ENCODE assay signal across 9 cellular contexts in genomic region chr16:8173111-8173644, GRCh38.
DNase-seq lines count a peak whose midpoint lies in the region; ATAC-seq, FAIRE-seq and TF ChIP-seq lines count a peak whose summit lies in the region.
"Had no signal": no experiment of that assay in that cellular context is flagged by ENCODE, and none has a peak within 500 bp of the region (broad histone marks: within the 10 kb centered on the region; RNA-seq: fewer than 3 reads in every experiment).

No MANE protein-coding gene starts in this region.

- WGBS in lower leg skin, 2 donors = 28 to 30% methylated on average over 16 of the region's 16 CpGs

- intact Hi-C loops in lower leg skin (cut with DNase I; ENCODE audit: low total_unique reads) = no loop called here

- no peak overlapping the region for H3K27ac ChIP-seq in substantia nigra (ENCODE audit: low read depth, low read length, poor library complexity, severe bottlenecking)

- H3K27me3 Mint-ChIP-seq in activated T-cell treated with anti-CD3 and anti-CD28 coated beads, Interleukin-2, amount 50 U/mL, for 4 hours (ENCODE audit: low read depth) = no peaks in the 10 kb centered on the region

- peak; percentile 65 for TF ChIP-seq CTCF in choroid plexus epithelial cell (conservative IDR thresholded peaks at IDR 0.05; ENCODE audit: low read depth, low read length)
- TF ChIP-seq CTCF in lower leg skin (IDR thresholded peaks at IDR 0.05) = no peak

- no peaks in the 10 kb centered on the region for H3K36me3 Mint-ChIP-seq in activated T-cell treated with anti-CD3 and anti-CD28 coated beads, Interleukin-2, amount 50 U/mL, for 4 hours (ENCODE audit: insufficient read depth)

- no peak for ATAC-seq in activated T-cell treated with anti-CD3 and anti-CD28 coated beads, Interleukin-2, amount 50 U/mL, for 4 hours
- no peak for ATAC-seq in HG02588 (IDR thresholded peaks at IDR 0.05; ENCODE audit: unreplicated experiment)

- H3K4me3 Mint-ChIP-seq in activated T-cell treated with anti-CD3 and anti-CD28 coated beads, Interleukin-2, amount 50 U/mL, for 4 hours = no peak overlapping the region

- peak; percentile 36 to 51 for DNase-seq in activated T-cell treated with anti-CD3 and anti-CD28 coated beads, Interleukin-2, amount 50 U/mL, for 48 hours
- no peak for DNase-seq in activated T-cell treated with anti-CD3 and anti-CD28 coated beads, Interleukin-2, amount 50 U/mL, for 4 hours
- DNase-seq in Kasumi-1 (lab: John Stamatoyannopoulos, UW) = peak; percentile 40 to 55
- DNase-seq in RCC 7860 (ENCODE audit: low spot score) = peak; percentile 72
- DNase-seq in choroid plexus epithelial cell (ENCODE audit: low read depth) = peak; percentile 58
- peak; percentile 27 to 87 for DNase-seq in lower leg skin (ENCODE audit: low spot score in 2 of 2)
- peak in 43 of 49 donors; percentile 1 to 75 (median 40) for DNase-seq in substantia nigra (lab: John Stamatoyannopoulos, UW)

- H3K4me1 Mint-ChIP-seq in activated T-cell treated with anti-CD3 and anti-CD28 coated beads, Interleukin-2, amount 50 U/mL, for 4 hours (ENCODE audit: low read depth) = no peaks in the 10 kb centered on the region

- peaks cover 7% of the 10 kb centered on the region for H3K9me3 Mint-ChIP-seq in activated T-cell treated with anti-CD3 and anti-CD28 coated beads, Interleukin-2, amount 50 U/mL, for 4 hours

- no peak for TF ChIP-seq POLR2A in lower leg skin (IDR thresholded peaks at IDR 0.05)

- peak; percentile 58 for FAIRE-seq in RCC 7860 (lab: Jason Lieb, UNC)
- FAIRE-seq: colon had no signal

- H3K4me3 ChIP-seq in choroid plexus epithelial cell (ENCODE audit: low read depth, low read length) = no peak overlapping the region
- H3K4me3 ChIP-seq in lower leg skin (ENCODE audit: low read depth, poor library complexity, severe bottlenecking) = no peak overlapping the region
